In genomic region chr7:129969881-129970446, GRCh38 we compare ENCODE assay signal across 10 cellular contexts. TPM values are rescaled to one million over a fixed set of nuclear protein-coding genes. Genes with fewer than 3 reads are reported as not detected.
DNase-seq lines count a peak whose midpoint lies in the region; ATAC-seq, FAIRE-seq and TF ChIP-seq lines count a peak whose summit lies in the region.
"Had no signal": no experiment of that assay in that cellular context is flagged by ENCODE, and none has a peak within 500 bp of the region (broad histone marks: within the 10 kb centered on the region; RNA-seq: fewer than 3 reads in every experiment).

No MANE protein-coding gene starts in this region.

- peak; percentile 83 for DNase-seq in H4 (ENCODE audit: low spot score)
- DNase-seq in SK-N-MC (ENCODE audit: low read depth, low spot score): no peak
- peak; percentile 50 for DNase-seq in fibroblast of villous mesenchyme (ENCODE audit: low read depth)
- DNase-seq in retinal pigment epithelial cell (ENCODE audit: low read depth): peak; percentile 38
- no peak for DNase-seq in D721Med (ENCODE audit: insufficient read length, low spot score)
- no peak for DNase-seq in NCI-H1694 (lab: John Stamatoyannopoulos, UW)
- DNase-seq: activated CD4-positive, alpha-beta memory T cell treated with anti-CD3 and anti-CD28 coated beads for 36 hours; psoas muscle had no signal

- FAIRE-seq in D721Med (lab: Jason Lieb, UNC): no peak

- no peaks in the 10 kb centered on the region for H3K36me3 ChIP-seq in SK-N-MC (ENCODE audit: insufficient read depth, low read length)

- no peaks in the 10 kb centered on the region for H3K9me3 ChIP-seq in SK-N-MC (ENCODE audit: low read depth, low read length)
- H3K9me3 ChIP-seq: psoas muscle had no signal

- TF ChIP-seq CTCF in fibroblast of villous mesenchyme (IDR thresholded peaks at IDR 0.05; ENCODE audit: insufficient read depth, low read depth, low read length) (no peak), retinal pigment epithelial cell (conservative IDR thresholded peaks at IDR 0.05; ENCODE audit: low read depth, low read length) (no peak), D721Med (IDR thresholded peaks at IDR 0.05; ENCODE audit: insufficient read depth, missing control alignments) (no peak)

- peak overlapping the region; percentile 55 for H3K27ac ChIP-seq in SK-N-MC
- H3K27ac ChIP-seq: psoas muscle had no signal

- H3K9ac ChIP-seq in SK-N-MC (ENCODE audit: insufficient read length): peak overlapping the region; percentile 62

- no peak for ATAC-seq in HG02970 (IDR thresholded peaks at IDR 0.05; ENCODE audit: low FRiP score, unreplicated experiment)
- ATAC-seq in HG03095 (IDR thresholded peaks at IDR 0.05; ENCODE audit: unreplicated experiment): no peak

- H3K4me3 ChIP-seq in SK-N-MC (peak overlapping the region; percentile 3; the same call in 1 of the 2 replicates), fibroblast of villous mesenchyme (ENCODE audit: low read depth, low read length) (no peak overlapping the region), retinal pigment epithelial cell (ENCODE audit: low read length) (no peak overlapping the region)
- H3K4me3 ChIP-seq: psoas muscle had no signal

RNA-seq across cellular contexts. Expression of gene UBE2H, which starts 17.2 kb away (rescaled TPM):
- total RNA-seq in H4 (2014; rRNA removed; shearing (Covaris generic)): 26.2 and 32.5 TPM in 2 replicates
- 48.6 and 69.1 TPM in 2 replicates for total RNA-seq in fibroblast of villous mesenchyme

Comparison
In these comparisons a context has a peak if more than half of its experiments do, and no peak if none do; other contexts are left out.
1. DNase-seq: peak in H4 (single experiment), fibroblast of villous mesenchyme (single experiment) and retinal pigment epithelial cell (single experiment); none in SK-N-MC (single experiment), D721Med (single experiment) and NCI-H1694 (single experiment).